ENCODE assay signal across 9 cellular contexts in genomic region chr6:158789115-158789917, GRCh38. TPM values are rescaled to one million over a fixed set of nuclear protein-coding genes. Genes with fewer than 3 reads are reported as not detected.
A peak's percentile ranks its signal among the peaks of the same experiment; 100 is the strongest.
DNase-seq lines count a peak whose midpoint lies in the region; ATAC-seq lines count a peak whose summit lies in the region.
"Had no signal": no experiment of that assay in that cellular context is flagged by ENCODE, and none has a peak within 500 bp of the region (broad histone marks: within the 10 kb centered on the region; RNA-seq: fewer than 3 reads in every experiment).

No MANE protein-coding gene starts in this region.

- H3K4me3 ChIP-seq in Jurkat, Clone E6-1 (ENCODE audit: low read length): peak overlapping the region; percentile 43

- DNase-seq in Jurkat, Clone E6-1 (ENCODE audit: low read depth, low spot score): peak; percentile 89
- peak; percentile 36 for DNase-seq in activated gamma-delta T cell treated with anti-CD3 and anti-CD28 coated beads, Interleukin-2, amount 50 U/mL, for 16 hours (ENCODE audit: low read depth)
- DNase-seq in stimulated activated CD4-positive, alpha-beta T cell treated with anti-CD3 and anti-CD28 coated beads, Interleukin-4, amount 100 ng/mL, for 1 hour: peak; percentile 14
- DNase-seq in A172 (ENCODE audit: low spot score) (no peak), AG08395 (ENCODE audit: low spot score) (no peak)
- DNase-seq: SW 1271 had no signal

- peak; percentile 40 for ATAC-seq in GM19438 (IDR thresholded peaks at IDR 0.05; ENCODE audit: low read depth, unreplicated experiment)
- ATAC-seq in HG02623 (IDR thresholded peaks at IDR 0.05; ENCODE audit: unreplicated experiment): no peak
- ATAC-seq in GM19463 (IDR thresholded peaks at IDR 0.05; ENCODE audit: unreplicated experiment): no peak

RNA-seq across cellular contexts. Expression of gene EZR, which starts 29.9 kb away (rescaled TPM):
- polyA plus RNA-seq in Jurkat, Clone E6-1 (2012; ENCODE audit: insufficient read depth, insufficient read length): 104 TPM
- 446 and 456 TPM in 2 replicates for total RNA-seq in A172 (2014; rRNA removed; shearing (Covaris generic))

Comparison
In these comparisons a context has a peak if more than half of its experiments do, and no peak if none do; other contexts are left out.
1. DNase-seq: peak in Jurkat, Clone E6-1 (single experiment), activated gamma-delta T cell treated with anti-CD3 and anti-CD28 coated beads, Interleukin-2, amount 50 U/mL, for 16 hours (single experiment) and stimulated activated CD4-positive, alpha-beta T cell treated with anti-CD3 and anti-CD28 coated beads, Interleukin-4, amount 100 ng/mL, for 1 hour (single experiment); none in A172 (single experiment) and AG08395 (single experiment).